Comparison of ENCODE assay signal across 27 cellular contexts in genomic region chr15:78947506-78947905, GRCh38.
"Had no signal": no experiment of that assay in that cellular context is flagged by ENCODE, and none has a peak within 500 bp of the region (broad histone marks: within the 10 kb centered on the region; RNA-seq: fewer than 3 reads in every experiment).

No MANE protein-coding gene starts in this region.

- H3K36me3 ChIP-seq: Peyer's patch, SJSA1 had no signal

- H3K27ac Mint-ChIP-seq: activated CD8-positive, alpha-beta T cell treated with anti-CD3 and anti-CD28 coated beads, Interleukin-2, amount 10 ng/mL, durations not matched to agents 7 days and 5 days; activated naive CD4-positive, alpha-beta T cell treated with anti-CD3 and anti-CD28 coated beads, Interleukin-2, amount 50 U/mL, for 24 hours; T-helper 1 cell treated with Interleukin-12 subunit alpha and Interleukin-12 subunit beta and Interleukin-4 antibody, amounts not matched to agents 30 μg/mL and 1 μg/mL, for 36 hours had no signal

- FAIRE-seq: bronchial epithelial cell had no signal

- H3K9ac ChIP-seq: KMS-11 had no signal

- H3K36me3 Mint-ChIP-seq: activated naive CD4-positive, alpha-beta T cell treated with anti-CD3 and anti-CD28 coated beads, Interleukin-2, amount 50 U/mL, for 24 hours had no signal

- H3K4me2 ChIP-seq: KMS-11 had no signal

- H3K9me3 Mint-ChIP-seq: activated naive CD4-positive, alpha-beta T cell treated with anti-CD3 and anti-CD28 coated beads, Interleukin-2, amount 50 U/mL, for 24 hours; T-helper 1 cell treated with Interleukin-12 subunit alpha and Interleukin-12 subunit beta and Interleukin-4 antibody, amounts not matched to agents 30 μg/mL and 1 μg/mL, for 36 hours had no signal

- H3K27ac ChIP-seq: KMS-11, Peyer's patch, RWPE1, SJSA1 had no signal

- H3K9me3 ChIP-seq: Peyer's patch, SJSA1 had no signal

- DNase-seq: activated CD4-positive, alpha-beta T cell treated with anti-CD3 and anti-CD28 coated beads for 48 hours; activated CD4-positive, alpha-beta T cell treated with anti-CD3 and anti-CD28 coated beads, Interleukin-2, amount 50 U/mL, for 4 hours; activated CD4-positive, CD25-positive, alpha-beta regulatory T cell treated with anti-CD3 and anti-CD28 coated beads, Interleukin-2, amount 50 U/mL, for 72 hours; activated CD8-positive, alpha-beta memory T cell treated with anti-CD3 and anti-CD28 coated beads, Interleukin-2, amount 50 U/mL, for 48 hours; activated CD8-positive, alpha-beta T cell treated with anti-CD3 and anti-CD28 coated beads, Interleukin-2, amount 10 ng/mL, durations not matched to agents 7 days and 5 days; activated effector memory CD4-positive, alpha-beta T cell treated with Interleukin-2 at 50 U/mL for 16 hours; activated naive CD4-positive, alpha-beta T cell; activated T-cell treated with anti-CD3 and anti-CD28 coated beads, Interleukin-2, amount 50 U/mL, for 1 hour; NCI-H1092 treated with DMSO at 0.1 percent for 48 hours; NCI-H1417 treated with DMSO at 0.1 percent for 48 hours; NCI-H1694; NCI-H2029; NCI-H2107; NCI-H345; NCI-H510A; NCI-H526 treated with DMSO at 0.1 percent for 48 hours; OCI-M1; Peyer's patch; SHP77; SW 1271 had no signal

- H3K27me3 ChIP-seq: Peyer's patch had no signal

- H3K4me3 Mint-ChIP-seq: activated CD8-positive, alpha-beta T cell treated with anti-CD3 and anti-CD28 coated beads, Interleukin-2, amount 10 ng/mL, durations not matched to agents 7 days and 5 days; activated naive CD4-positive, alpha-beta T cell treated with anti-CD3 and anti-CD28 coated beads, Interleukin-2, amount 50 U/mL, for 24 hours; T-helper 1 cell treated with Interleukin-12 subunit alpha and Interleukin-12 subunit beta and Interleukin-4 antibody, amounts not matched to agents 30 μg/mL and 1 μg/mL, for 36 hours had no signal

- ATAC-seq: activated CD8-positive, alpha-beta T cell treated with anti-CD3 and anti-CD28 coated beads, Interleukin-2, amount 10 ng/mL, durations not matched to agents 7 days and 5 days; SK-N-SH treated with all-trans-retinoic acid at 6 μM for 48 hours had no signal

- H3K4me3 ChIP-seq: Peyer's patch, SJSA1 had no signal
